ENCODE assay signal across 9 cellular contexts in genomic region chr1:27001570-27002360, GRCh38. TPM values are rescaled to one million over a fixed set of nuclear protein-coding genes. Genes with fewer than 3 reads are reported as not detected.
A peak's percentile ranks its signal among the peaks of the same experiment; 100 is the strongest.
DNase-seq lines count a peak whose midpoint lies in the region; ATAC-seq, FAIRE-seq and TF ChIP-seq lines count a peak whose summit lies in the region.
"Had no signal": no experiment of that assay in that cellular context is flagged by ENCODE, and none has a peak within 500 bp of the region (broad histone marks: within the 10 kb centered on the region; RNA-seq: fewer than 3 reads in every experiment).

No MANE protein-coding gene starts in this region.

- TF ChIP-seq CTCF in IMR-90 (conservative IDR thresholded peaks at IDR 0.05; ENCODE audit: low read depth, low read length): no peak
- no peak; a peak in 1 of 6 replicates for TF ChIP-seq CTCF in K562 (IDR thresholded peaks at IDR 0.05 in 2 of 3, conservative IDR thresholded peaks at IDR 0.05 in 1 of 3; ENCODE audit: insufficient read depth in 2 of 3, low read depth in 1 of 3, low read length in 3 of 3)
- TF ChIP-seq CTCF in liver (IDR thresholded peaks at IDR 0.05; ENCODE audit: low read depth, low read length, missing input control): no peak
- no peak for TF ChIP-seq CTCF in thoracic aorta (IDR thresholded peaks at IDR 0.05)

- H2AK9ac ChIP-seq in IMR-90 (replicated peaks; ENCODE audit: low read depth, low read length, poor library complexity): peak overlapping the region; percentile 51

- BruUV-seq in IMR-90 (replicated peaks; lab: Mats Ljungman, UMichigan) (no TSS peak), K562 (replicated peaks; lab: Mats Ljungman, UMichigan) (no TSS peak)

- H3K27me3 ChIP-seq in IMR-90 (ENCODE audit: control insufficient read depth, insufficient read depth, low read length) (no peaks in the 10 kb centered on the region), K562 (ENCODE audit: control insufficient read depth in 2 of 2, insufficient read depth in 2 of 2, low read length in 2 of 2) (no peaks in the 10 kb centered on the region; a peak in 1 of 5 replicates), liver (ENCODE audit: control insufficient read depth in 4 of 4, insufficient read depth in 4 of 4, low read length in 3 of 4) (no peaks in the 10 kb centered on the region), thoracic aorta (replicated peaks; ENCODE audit: insufficient read depth) (no peaks in the 10 kb centered on the region)

- no peak overlapping the region for H3K27ac Mint-ChIP-seq in activated naive CD4-positive, alpha-beta T cell treated with anti-CD3 and anti-CD28 coated beads, Interleukin-2, amount 10 ng/mL, durations not matched to agents 7 days and 5 days
- H3K27ac Mint-ChIP-seq: stimulated activated naive CD8-positive, alpha-beta T cell treated with anti-CD3 and anti-CD28 coated beads, Interleukin-15, Interleukin-2, amounts not matched to agents 100 ng/mL and 50 ng/mL, for 24 hours had no signal

- WGBS in IMR-90 (ENCODE audit: extremely low coverage in 2 of 2, insufficient read length in 1 of 2), 2 experiments: 71% methylated on average over 5 of the region's 13 CpGs; no CpG with 5 or more reads in 1 of the 2 experiments
- 50% methylated on average over 13 of the region's 13 CpGs for WGBS in K562 (ENCODE audit: insufficient coverage, low coverage, missing lambda C conversion rate)
- WGBS in liver: 71% methylated on average over 13 of the region's 13 CpGs

- peak overlapping the region; percentile 2; the same call in 1 of the 2 replicates for H3K23ac ChIP-seq in IMR-90 (ENCODE audit: low read depth, low read length)

- peaks cover 18 to 82% of the 10 kb centered on the region in 2 experiments; a peak in 3 of 4 replicates for H3K79me1 ChIP-seq in IMR-90 (ENCODE audit: low read depth in 1 of 2, low read length in 2 of 2)

- H3K36me3 ChIP-seq in IMR-90 (ENCODE audit: control insufficient read depth, insufficient read depth, low read length) (peaks cover 10% of the 10 kb centered on the region), K562 (ENCODE audit: control insufficient read depth, insufficient read depth, low read length) (no peaks in the 10 kb centered on the region), liver (ENCODE audit: control insufficient read depth in 4 of 4, insufficient read depth in 3 of 4, low read depth in 1 of 4, low read length in 3 of 4) (no peaks in the 10 kb centered on the region), thoracic aorta (peaks cover 17% of the 10 kb centered on the region)

- H3K9me1 ChIP-seq in IMR-90 (ENCODE audit: insufficient read depth, low read length) (peaks cover 37% of the 10 kb centered on the region), K562 (ENCODE audit: control insufficient read depth, insufficient read depth, low read length) (no peaks in the 10 kb centered on the region)

- CTCF ChIA-PET in IMR-90 (lab: Yijun Ruan, JAX): interaction anchor here (1.4 kb wide), 1 partner anchor 35 kb away, joined by 3 read pairs; no protein-coding TSS in a partner anchor
- CTCF ChIA-PET in K562 (lab: Yijun Ruan, JAX; ENCODE audit: low intra/inter-chr PET ratio): no interaction called here
- CTCF ChIA-PET in activated naive CD4-positive, alpha-beta T cell treated with anti-CD3 and anti-CD28 coated beads, Interleukin-2, amount 10 ng/mL, durations not matched to agents 7 days and 5 days (lab: Charles Lee): interaction anchor here (0.9 to 1.9 kb wide), 2 partner anchors 42 to 1090 kb away, joined by 3 to 6 read pairs; no protein-coding TSS in a partner anchor

- H3K4me3 ChIP-seq in IMR-90 (ENCODE audit: insufficient read depth, low read depth, low read length) (no peak overlapping the region), K562 (no peak overlapping the region), liver (ENCODE audit: low read depth in 1 of 3, low read length in 3 of 3) (no peak overlapping the region), thoracic aorta (no peak overlapping the region)

- H2AK5ac ChIP-seq in IMR-90 (ENCODE audit: low read depth, low read length): peak overlapping the region; percentile 89

- no peak overlapping the region; the same call in 1 of the 2 replicates for H4K5ac ChIP-seq in IMR-90 (ENCODE audit: low read depth, low read length)

- no peak overlapping the region for H2BK20ac ChIP-seq in IMR-90 (ENCODE audit: low read depth, low read length)

- H2BK15ac ChIP-seq in IMR-90 (ENCODE audit: low read depth, low read length): no peak overlapping the region

- H3K18ac ChIP-seq in IMR-90 (ENCODE audit: low read depth, low read length): 0 out of 2 replicates have a peak overlapping the region, but pooled peaks have one; percentile 4

- peak overlapping the region; percentile 20 for H3K4ac ChIP-seq in IMR-90 (ENCODE audit: low read depth, low read length)

- peak overlapping the region in 1 of 2 experiments; percentile 45; a peak in 2 of 4 replicates for H4K8ac ChIP-seq in IMR-90 (ENCODE audit: low read depth in 2 of 2, low read length in 2 of 2)

- no peak for TF ChIP-seq EP300 in K562 (IDR thresholded peaks at IDR 0.05; ENCODE audit: low read length)

- FAIRE-seq in K562 (lab: Jason Lieb, UNC): no peak

- H3K27ac ChIP-seq in IMR-90 (ENCODE audit: insufficient read depth, low read length) (peak overlapping the region; percentile 13; the same call in 1 of the 2 replicates), K562 (ENCODE audit: extremely low read depth, low read depth, low read length) (no peak overlapping the region), liver (ENCODE audit: low read depth in 1 of 2, low read length in 2 of 2) (no peak overlapping the region), thoracic aorta (peak overlapping the region; percentile 91 to 93)

- H3K4me2 ChIP-seq in IMR-90 (ENCODE audit: low read depth, low read length) (no peak overlapping the region), K562 (ENCODE audit: insufficient read depth, low read length) (no peak overlapping the region)

- H3K4me1 ChIP-seq in IMR-90 (ENCODE audit: control insufficient read depth, insufficient read depth, low read length) (peaks cover 47% of the 10 kb centered on the region), K562 (replicated peaks in 1 of 2; ENCODE audit: control insufficient read depth in 2 of 2, insufficient read depth in 2 of 2, low read length in 2 of 2) (peaks cover 21 to 35% of the 10 kb centered on the region in 2 experiments), liver (ENCODE audit: control insufficient read depth in 4 of 4, insufficient read depth in 4 of 4, low read length in 3 of 4) (peaks cover 0 to 4% (median 3%) of the 10 kb centered on the region in 4 donors), thoracic aorta (ENCODE audit: control insufficient read depth in 1 of 2, low read depth in 2 of 2) (peaks cover 40 to 89% of the 10 kb centered on the region in 2 donors)

- peak overlapping the region; percentile 12 for H2BK5ac ChIP-seq in IMR-90 (ENCODE audit: low read depth, low read length, poor library complexity, severe bottlenecking)

- H3K9ac ChIP-seq in IMR-90 (ENCODE audit: low read depth, low read length): no peak overlapping the region
- peak overlapping the region in 1 of 2 experiments; percentile 5; a peak in 1 of 4 replicates for H3K9ac ChIP-seq in K562 (ENCODE audit: insufficient read depth in 1 of 2, low read depth in 2 of 2, low read length in 2 of 2)
- no peak overlapping the region for H3K9ac ChIP-seq in liver (ENCODE audit: low read depth in 1 of 2, low read length in 2 of 2)

- in situ Hi-C loops in IMR-90 (cut with MboI; ENCODE audit: low sequenced_read_pairs) (no loop called here), K562 (cut with MboI) (no loop called here)

- H4K20me1 ChIP-seq in IMR-90 (ENCODE audit: insufficient read depth, low read length) (peaks cover 12% of the 10 kb centered on the region), K562 (replicated peaks; ENCODE audit: control insufficient read depth, insufficient read depth, low read length) (no peaks in the 10 kb centered on the region)

- H3K9me3 ChIP-seq in IMR-90 (ENCODE audit: control insufficient read depth, insufficient read depth, low read length): no peaks in the 10 kb centered on the region
- no peaks in the 10 kb centered on the region for H3K9me3 ChIP-seq in K562 (replicated peaks; ENCODE audit: control insufficient read depth, insufficient read depth, low read depth, low read length)
- no peaks in the 10 kb centered on the region for H3K9me3 ChIP-seq in liver (ENCODE audit: control insufficient read depth in 4 of 4, low read length in 3 of 4)
- H3K9me3 ChIP-seq in thoracic aorta: no peaks in the 10 kb centered on the region

- H2AFZ ChIP-seq in IMR-90 (replicated peaks; ENCODE audit: low read length, poor library complexity) (no peak overlapping the region), K562 (ENCODE audit: low read depth, low read length) (peak overlapping the region; percentile 69)

- no peak overlapping the region for H3K56ac ChIP-seq in IMR-90 (ENCODE audit: extremely low read depth, insufficient read depth, low read length)

- H3K14ac ChIP-seq in IMR-90 (replicated peaks; ENCODE audit: low read depth, low read length): peak overlapping the region; percentile 27; the same call in 1 of the 2 replicates

- no peak overlapping the region for H3K4me3 Mint-ChIP-seq in activated naive CD4-positive, alpha-beta T cell treated with anti-CD3 and anti-CD28 coated beads, Interleukin-2, amount 10 ng/mL, durations not matched to agents 7 days and 5 days
- H3K4me3 Mint-ChIP-seq: stimulated activated naive CD8-positive, alpha-beta T cell treated with anti-CD3 and anti-CD28 coated beads, Interleukin-15, Interleukin-2, amounts not matched to agents 100 ng/mL and 50 ng/mL, for 24 hours had no signal

- H3K27me3 Mint-ChIP-seq in activated naive CD4-positive, alpha-beta T cell treated with anti-CD3 and anti-CD28 coated beads, Interleukin-2, amount 10 ng/mL, durations not matched to agents 7 days and 5 days: peaks cover 78% of the 10 kb centered on the region

- TF ChIP-seq POLR2A in IMR-90 (IDR thresholded peaks at IDR 0.05; ENCODE audit: low read depth, low read length): no peak
- no peak for TF ChIP-seq POLR2A in K562 (conservative IDR thresholded peaks at IDR 0.05)

- dilution Hi-C loops in IMR-90 (cut with HindIII; ENCODE audit: low sequenced_read_pairs, unreplicated experiment): no loop called here

- H3K79me2 ChIP-seq in K562 (ENCODE audit: control insufficient read depth, insufficient read depth, low read length): no peaks in the 10 kb centered on the region

- TF ChIP-seq RAD21 in IMR-90 (IDR thresholded peaks at IDR 0.05; ENCODE audit: low read length) (no peak), K562 (CRISPR knock-in tag; conservative IDR thresholded peaks at IDR 0.05 in 1 of 2, IDR thresholded peaks at IDR 0.05 in 1 of 2) (no peak), liver (IDR thresholded peaks at IDR 0.05) (no peak)

- DNase-seq in IMR-90: no peak
- no peak for DNase-seq in K562 (ENCODE audit: extremely low read depth in 1 of 4, low spot score in 3 of 4)
- no peak for DNase-seq in thoracic aorta (ENCODE audit: low spot score)
- no peak for DNase-seq in activated naive CD4-positive, alpha-beta T cell treated with anti-CD3 and anti-CD28 coated beads, Interleukin-2, amount 10 ng/mL, durations not matched to agents 7 days and 5 days

- ATAC-seq in IMR-90 (ENCODE audit: low read depth) (no peak), K562 (no peak), thoracic aorta (ENCODE audit: insufficient number of reproducible peaks, low FRiP score, low read depth) (no peak), GM19452 (IDR thresholded peaks at IDR 0.05; ENCODE audit: unreplicated experiment) (no peak), GM18907 (IDR thresholded peaks at IDR 0.05; ENCODE audit: unreplicated experiment) (no peak), HG03108 (IDR thresholded peaks at IDR 0.05; ENCODE audit: unreplicated experiment) (no peak)

- peaks cover 6% of the 10 kb centered on the region for H3K4me1 Mint-ChIP-seq in activated naive CD4-positive, alpha-beta T cell treated with anti-CD3 and anti-CD28 coated beads, Interleukin-2, amount 10 ng/mL, durations not matched to agents 7 days and 5 days

- H3K9me3 Mint-ChIP-seq in activated naive CD4-positive, alpha-beta T cell treated with anti-CD3 and anti-CD28 coated beads, Interleukin-2, amount 10 ng/mL, durations not matched to agents 7 days and 5 days: no peaks in the 10 kb centered on the region
- H3K9me3 Mint-ChIP-seq: stimulated activated naive CD8-positive, alpha-beta T cell treated with anti-CD3 and anti-CD28 coated beads, Interleukin-15, Interleukin-2, amounts not matched to agents 100 ng/mL and 50 ng/mL, for 24 hours had no signal

- POLR2A ChIA-PET in IMR-90 (lab: Charles Lee; ENCODE audit: unreplicated experiment) (no interaction called here), K562 (lab: Yijun Ruan, JAX) (interaction anchor here (2.4 kb wide), 1 partner anchor 11 kb away, joined by 8 read pairs; the partner anchor contains the start of gene TENT5B)

- H4K91ac ChIP-seq in IMR-90 (ENCODE audit: insufficient read depth, low read depth, low read length): no peak overlapping the region

- H3K36me3 Mint-ChIP-seq in activated naive CD4-positive, alpha-beta T cell treated with anti-CD3 and anti-CD28 coated beads, Interleukin-2, amount 10 ng/mL, durations not matched to agents 7 days and 5 days: no peaks in the 10 kb centered on the region

- intact Hi-C loops in IMR-90 (cut with micrococcal nuclease) (no loop called here), K562 (cut with micrococcal nuclease) (no loop called here)

- H2BK120ac ChIP-seq in IMR-90 (ENCODE audit: low read depth, low read length): peak overlapping the region; percentile 1; the same call in 1 of the 2 replicates

RNA-seq across cellular contexts. Expression of gene TRNP1, which starts 8.3 kb away (rescaled TPM):
- total RNA-seq in IMR-90 (2012; rRNA removed): 68.6 and 91.6 TPM in 2 replicates
- 63.3 and 76.8 TPM in 2 replicates for polyA plus RNA-seq in IMR-90 (2012; rRNA removed)
- polyA plus RNA-seq in IMR-90 (2012; cell fraction: cytosol; rRNA removed): 157 and 222 TPM in 2 replicates
- polyA plus RNA-seq in IMR-90 (2012; cell fraction: nucleus; rRNA removed; ENCODE audit: low replicate concordance): 65.3 and 116 TPM in 2 replicates
- total RNA-seq in K562 (2011; cell fraction: chromatin; rRNA removed; ENCODE audit: low replicate concordance): 0.90 and 1.7 TPM in 2 replicates
- total RNA-seq in K562 (2011; cell fraction: nucleolus; rRNA removed): 1.3 and 1.8 TPM in 2 replicates
- total RNA-seq in K562 (2011; cell fraction: nucleoplasm; rRNA removed): 1.3 TPM in 2 replicates
- 1.1 and 1.2 TPM in 2 replicates for total RNA-seq in K562 (2014; rRNA removed)
- 0.73 and 0.95 TPM in 2 replicates for total RNA-seq in K562 (2014; rRNA removed; fragmentation: Illumina TruSeq; extraction: Trizol)
- total RNA-seq in K562 (2015; rRNA removed; fragmentation: Illumina TruSeq; extraction: Trizol): 0.26 and 0.47 TPM in 2 replicates
- 0.95 and 2.3 TPM in 2 replicates for total RNA-seq in K562 (2021)
- polyA plus RNA-seq in K562 (2011; rRNA removed): 0.98 and 1.9 TPM in 2 replicates
- 1.7 and 2.1 TPM in 2 replicates for polyA plus RNA-seq in K562 (2011; cell fraction: cytosol; rRNA removed)
- 1.1 and 1.7 TPM in 2 replicates for polyA plus RNA-seq in K562 (2011; cell fraction: nucleus; rRNA removed)
- polyA plus RNA-seq in K562 (2012): 0.29 and 0.94 TPM in 2 replicates
- 0.98 and 1.4 TPM in 2 replicates for polyA plus RNA-seq in K562 (2014; fragmentation: Illumina TruSeq; extraction: Trizol)
- under 1 TPM; 0.03 to 0.14 TPM for polyA plus RNA-seq in K562 (2014; fragmentation: Nextera tagmentation; extraction: Ambion mirVana)
- 0.97 and 1.3 TPM in 2 replicates for polyA plus RNA-seq in K562 (2014; rRNA removed)
- polyA minus RNA-seq in K562 (2011; rRNA and poly(A)+ RNA removed): 0.32 and 0.90 TPM in 2 replicates
- polyA minus RNA-seq in K562 (2011; cell fraction: cytosol; rRNA and poly(A)+ RNA removed): 0.38 TPM in 1 of 2 replicates, not detected in the other
- polyA minus RNA-seq in K562 (2011; cell fraction: nucleus; rRNA and poly(A)+ RNA removed): 0.81 and 1.1 TPM in 2 replicates
- 10 to 100 TPM in 1 of 2 donors, 1 to 10 TPM in 1; 1.3 to 10.0 TPM for total RNA-seq in liver
- polyA plus RNA-seq in liver: 1 to 10 TPM in 1 of 2 donors, under 1 TPM in 1; 0.97 to 3.5 TPM
- 10 to 100 TPM; 26.4 to 34.9 TPM for total RNA-seq in thoracic aorta

RNA-seq across cellular contexts. Expression of gene TENT5B, which starts 10.9 kb away (rescaled TPM):
- total RNA-seq in IMR-90 (2012; rRNA removed) (11.1 and 11.7 TPM in 2 replicates), K562 (2014; rRNA removed) (1.3 and 2.9 TPM in 2 replicates), K562 (2014; rRNA removed; fragmentation: Illumina TruSeq; extraction: Trizol) (0.25 and 0.29 TPM in 2 replicates), K562 (2015; rRNA removed; fragmentation: Illumina TruSeq; extraction: Trizol) (0.60 and 0.83 TPM in 2 replicates), K562 (2021) (1.6 and 1.7 TPM in 2 replicates), liver (under 1 TPM; 0.23 to 0.59 TPM), thoracic aorta (100 to 1,000 TPM in 1 of 2 donors, 10 to 100 TPM in 1; 49.1 to 105 TPM)
- polyA plus RNA-seq in IMR-90 (2012; rRNA removed) (7.3 and 8.2 TPM in 2 replicates), K562 (2011; rRNA removed) (0.39 and 0.61 TPM in 2 replicates), K562 (2014; fragmentation: Illumina TruSeq; extraction: Trizol) (0.48 and 0.54 TPM in 2 replicates), K562 (2014; fragmentation: Nextera tagmentation; extraction: Ambion mirVana) (under 1 TPM in 1 of 2 experiments, not detected in 1; 0.07 TPM), K562 (2014; rRNA removed) (0.93 TPM in 2 replicates), liver (under 1 TPM; 0.25 to 0.47 TPM)
- 7.3 and 9.8 TPM in 2 replicates for polyA plus RNA-seq in IMR-90 (2012; cell fraction: cytosol; rRNA removed)
- 1.8 and 6.6 TPM in 2 replicates for polyA plus RNA-seq in IMR-90 (2012; cell fraction: nucleus; rRNA removed; ENCODE audit: low replicate concordance)
- 0.62 and 1.6 TPM in 2 replicates for total RNA-seq in K562 (2011; cell fraction: chromatin; rRNA removed; ENCODE audit: low replicate concordance)
- total RNA-seq in K562 (2011; cell fraction: nucleolus; rRNA removed): 1.7 and 2.0 TPM in 2 replicates
- 1.1 and 1.4 TPM in 2 replicates for total RNA-seq in K562 (2011; cell fraction: nucleoplasm; rRNA removed)
- 0.77 and 0.98 TPM in 2 replicates for polyA plus RNA-seq in K562 (2011; cell fraction: cytosol; rRNA removed)
- 0.44 and 0.67 TPM in 2 replicates for polyA plus RNA-seq in K562 (2011; cell fraction: nucleus; rRNA removed)
- 0.77 and 0.80 TPM in 2 replicates for polyA plus RNA-seq in K562 (2012)
- 0.42 and 0.84 TPM in 2 replicates for polyA minus RNA-seq in K562 (2011; rRNA and poly(A)+ RNA removed)
- 0.48 and 1.1 TPM in 2 replicates for polyA minus RNA-seq in K562 (2011; cell fraction: cytosol; rRNA and poly(A)+ RNA removed)
- 0.81 and 1.2 TPM in 2 replicates for polyA minus RNA-seq in K562 (2011; cell fraction: nucleus; rRNA and poly(A)+ RNA removed)

RNA-seq across cellular contexts. Expression of gene KDF1, which starts 41.5 kb away (rescaled TPM):
- total RNA-seq in IMR-90 (2012; rRNA removed): not detected in 2 replicates
- not detected in 2 replicates for polyA plus RNA-seq in IMR-90 (2012; rRNA removed)
- polyA plus RNA-seq in IMR-90 (2012; cell fraction: cytosol; rRNA removed): not detected in 2 replicates
- polyA plus RNA-seq in IMR-90 (2012; cell fraction: nucleus; rRNA removed; ENCODE audit: low replicate concordance): 0.07 TPM in 1 of 2 replicates, not detected in the other
- 1.2 and 3.2 TPM in 2 replicates for total RNA-seq in K562 (2011; cell fraction: chromatin; rRNA removed; ENCODE audit: low replicate concordance)
- total RNA-seq in K562 (2011; cell fraction: nucleolus; rRNA removed): 2.0 and 2.1 TPM in 2 replicates
- 1.5 and 1.8 TPM in 2 replicates for total RNA-seq in K562 (2011; cell fraction: nucleoplasm; rRNA removed)
- total RNA-seq in K562 (2014; rRNA removed): 0.73 and 2.6 TPM in 2 replicates
- 0.62 and 0.73 TPM in 2 replicates for total RNA-seq in K562 (2014; rRNA removed; fragmentation: Illumina TruSeq; extraction: Trizol)
- total RNA-seq in K562 (2015; rRNA removed; fragmentation: Illumina TruSeq; extraction: Trizol): 0.53 and 0.83 TPM in 2 replicates
- 1.9 and 2.4 TPM in 2 replicates for total RNA-seq in K562 (2021)
- 1.4 and 4.8 TPM in 2 replicates for polyA plus RNA-seq in K562 (2011; rRNA removed)
- 4.7 and 4.9 TPM in 2 replicates for polyA plus RNA-seq in K562 (2011; cell fraction: cytosol; rRNA removed)
- 3.2 and 3.7 TPM in 2 replicates for polyA plus RNA-seq in K562 (2011; cell fraction: nucleus; rRNA removed)
- polyA plus RNA-seq in K562 (2012): 1.2 and 3.1 TPM in 2 replicates
- 1.3 and 1.9 TPM in 2 replicates for polyA plus RNA-seq in K562 (2014; fragmentation: Illumina TruSeq; extraction: Trizol)
- polyA plus RNA-seq in K562 (2014; fragmentation: Nextera tagmentation; extraction: Ambion mirVana): under 1 TPM; 0.38 to 0.48 TPM
- polyA plus RNA-seq in K562 (2014; rRNA removed): 1.0 and 1.3 TPM in 2 replicates
- 2.2 and 4.5 TPM in 2 replicates for polyA minus RNA-seq in K562 (2011; rRNA and poly(A)+ RNA removed)
- 2.3 and 3.9 TPM in 2 replicates for polyA minus RNA-seq in K562 (2011; cell fraction: cytosol; rRNA and poly(A)+ RNA removed)
- polyA minus RNA-seq in K562 (2011; cell fraction: nucleus; rRNA and poly(A)+ RNA removed): 0.81 and 1.4 TPM in 2 replicates
- total RNA-seq in liver: 1 to 10 TPM; 1.0 to 1.4 TPM
- polyA plus RNA-seq in liver: 1 to 10 TPM; 2.2 to 4.6 TPM
- not detected for total RNA-seq in thoracic aorta

Comparison
In these comparisons a context has a peak if more than half of its experiments do, and no peak if none do; other contexts are left out.
1. H3K27ac ChIP-seq: peak in IMR-90 (single experiment) and thoracic aorta (2 of 2); none in K562 (single experiment) and liver (0 of 2).